ENCODE assay signal across 22 cellular contexts in genomic region chr4:118857760-118858159, GRCh38.
"Had no signal": no experiment of that assay in that cellular context is flagged by ENCODE, and none has a peak within 500 bp of the region (broad histone marks: within the 10 kb centered on the region; RNA-seq: fewer than 3 reads in every experiment).

No MANE protein-coding gene starts in this region.

- H3K4me3 Mint-ChIP-seq: activated CD4-positive, alpha-beta T cell treated with anti-CD3 and anti-CD28 coated beads, Interleukin-2, amount 10 ng/mL, durations not matched to agents 24 days and 14 days; activated CD8-positive, alpha-beta T cell treated with anti-CD3 and anti-CD28 coated beads for 36 hours; activated naive CD4-positive, alpha-beta T cell treated with anti-CD3 and anti-CD28 coated beads, Interleukin-2, amount 50 U/mL, for 24 hours; activated naive CD8-positive, alpha-beta T cell treated with anti-CD3 and anti-CD28 coated beads, Interleukin-2, amount 50 U/mL, for 24 hours; activated T-cell treated with anti-CD3 and anti-CD28 coated beads, Interleukin-2, amount 50 U/mL, for 4 hours; activated T-helper 17 cell treated with anti-CD3 and anti-CD28 coated beads, Interleukin-2, amount 50 U/mL, for 72 hours; memory B cell; natural killer cell had no signal

- H3K4me1 ChIP-seq: breast epithelium, foreskin keratinocyte, heart left ventricle, left ventricle myocardium inferior, right lobe of liver, tibial nerve had no signal

- H3K9me3 ChIP-seq: breast epithelium, heart left ventricle, left ventricle myocardium inferior, right lobe of liver, tibial nerve had no signal

- H3K27me3 Mint-ChIP-seq: activated CD8-positive, alpha-beta T cell treated with anti-CD3 and anti-CD28 coated beads for 36 hours; activated naive CD4-positive, alpha-beta T cell treated with anti-CD3 and anti-CD28 coated beads, Interleukin-2, amount 50 U/mL, for 24 hours; activated naive CD8-positive, alpha-beta T cell treated with anti-CD3 and anti-CD28 coated beads, Interleukin-2, amount 50 U/mL, for 24 hours; activated T-helper 17 cell treated with anti-CD3 and anti-CD28 coated beads, Interleukin-2, amount 50 U/mL, for 72 hours; memory B cell; progenitor cell of endocrine pancreas had no signal

- H3K36me3 ChIP-seq: breast epithelium, heart left ventricle, left ventricle myocardium inferior, right lobe of liver, tibial nerve had no signal

- H3K9me3 Mint-ChIP-seq: activated CD4-positive, alpha-beta T cell treated with anti-CD3 and anti-CD28 coated beads, Interleukin-2, amount 10 ng/mL, durations not matched to agents 24 days and 14 days; activated CD8-positive, alpha-beta T cell treated with anti-CD3 and anti-CD28 coated beads for 36 hours; activated naive CD4-positive, alpha-beta T cell treated with anti-CD3 and anti-CD28 coated beads, Interleukin-2, amount 50 U/mL, for 24 hours; activated naive CD8-positive, alpha-beta T cell treated with anti-CD3 and anti-CD28 coated beads, Interleukin-2, amount 50 U/mL, for 24 hours; activated T-cell treated with anti-CD3 and anti-CD28 coated beads, Interleukin-2, amount 50 U/mL, for 4 hours; activated T-helper 17 cell treated with anti-CD3 and anti-CD28 coated beads, Interleukin-2, amount 50 U/mL, for 72 hours; memory B cell; natural killer cell had no signal

- H3K27ac Mint-ChIP-seq: activated CD4-positive, alpha-beta T cell treated with anti-CD3 and anti-CD28 coated beads, Interleukin-2, amount 10 ng/mL, durations not matched to agents 24 days and 14 days; activated CD8-positive, alpha-beta T cell treated with anti-CD3 and anti-CD28 coated beads for 36 hours; activated naive CD4-positive, alpha-beta T cell treated with anti-CD3 and anti-CD28 coated beads, Interleukin-2, amount 50 U/mL, for 24 hours; activated naive CD8-positive, alpha-beta T cell treated with anti-CD3 and anti-CD28 coated beads, Interleukin-2, amount 50 U/mL, for 24 hours; activated T-helper 17 cell treated with anti-CD3 and anti-CD28 coated beads, Interleukin-2, amount 50 U/mL, for 72 hours; memory B cell; natural killer cell; progenitor cell of endocrine pancreas had no signal

- H3K4me1 Mint-ChIP-seq: activated naive CD8-positive, alpha-beta T cell treated with anti-CD3 and anti-CD28 coated beads, Interleukin-2, amount 50 U/mL, for 24 hours; activated T-helper 17 cell treated with anti-CD3 and anti-CD28 coated beads, Interleukin-2, amount 50 U/mL, for 72 hours; memory B cell; natural killer cell had no signal

- ATAC-seq: activated CD4-positive, CD25-positive, alpha-beta regulatory T cell treated with anti-CD3 and anti-CD28 coated beads, Interleukin-2, amount 50 U/mL, for 24 hours; activated CD8-positive, alpha-beta T cell treated with anti-CD3 and anti-CD28 coated beads for 36 hours; activated naive CD8-positive, alpha-beta T cell treated with anti-CD3 and anti-CD28 coated beads, Interleukin-2, amount 50 U/mL, for 24 hours; activated T-cell treated with anti-CD3 and anti-CD28 coated beads, Interleukin-2, amount 50 U/mL, for 4 hours; activated T-helper 17 cell treated with anti-CD3 and anti-CD28 coated beads, Interleukin-2, amount 50 U/mL, for 72 hours; foreskin keratinocyte; heart left ventricle; natural killer cell had no signal

- H3K4me3 ChIP-seq: breast epithelium, heart left ventricle, left ventricle myocardium inferior, right lobe of liver, tibial nerve had no signal

- DNase-seq: activated CD4-positive, alpha-beta T cell treated with anti-CD3 and anti-CD28 coated beads, Interleukin-2, amount 10 ng/mL, durations not matched to agents 24 days and 14 days; activated CD8-positive, alpha-beta T cell treated with anti-CD3 and anti-CD28 coated beads for 36 hours; activated naive CD8-positive, alpha-beta T cell treated with anti-CD3 and anti-CD28 coated beads, Interleukin-2, amount 50 U/mL, for 24 hours; activated T-cell treated with anti-CD3 and anti-CD28 coated beads, Interleukin-2, amount 50 U/mL, for 4 hours; amygdala; central memory CD4-positive, alpha-beta T cell; foreskin keratinocyte; heart left ventricle; hypothalamus; left ventricle myocardium inferior; natural killer cell; right lobe of liver; stimulated activated CD4-positive, alpha-beta T cell treated with anti-CD3 and anti-CD28 coated beads, Interleukin-2, amount 100 ng/mL, for 48 hours; stimulated activated naive CD4-positive, alpha-beta T cell treated with Interleukin-2 at 50 U/mL for 16 hours had no signal

- H3K27me3 ChIP-seq: breast epithelium, foreskin keratinocyte, heart left ventricle, right lobe of liver, tibial nerve had no signal

- H3K36me3 Mint-ChIP-seq: memory B cell, natural killer cell had no signal

- H3K27ac ChIP-seq: breast epithelium, foreskin keratinocyte, heart left ventricle, left ventricle myocardium inferior, right lobe of liver, tibial nerve, VCaP had no signal
